In the genomic region with DNA sequence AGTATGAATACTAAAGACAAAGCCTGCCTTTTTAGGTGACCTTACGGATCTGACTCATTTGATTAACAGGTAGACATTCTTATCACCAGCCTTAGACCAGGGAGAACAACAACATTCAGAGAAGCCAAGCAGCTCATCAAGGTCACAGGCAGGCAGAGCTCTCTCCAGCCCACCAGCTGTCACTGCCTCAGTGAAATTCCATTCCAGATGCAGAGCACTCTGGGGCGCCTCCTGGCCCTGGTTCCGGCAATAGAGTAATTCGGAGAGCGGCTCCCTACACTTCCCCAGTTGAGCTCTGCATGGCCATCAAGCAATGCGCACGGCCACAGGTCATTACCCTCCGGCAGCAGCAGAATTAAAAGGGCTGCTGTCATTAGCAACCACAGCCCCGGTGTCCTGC, we compare ENCODE assay signal across 15 cellular contexts.
A peak's percentile ranks its signal among the peaks of the same experiment; 100 is the strongest.
DNase-seq lines count a peak whose midpoint lies in the region; ATAC-seq lines count a peak whose summit lies in the region.
"Had no signal": no experiment of that assay in that cellular context is flagged by ENCODE, and none has a peak within 500 bp of the region (broad histone marks: within the 10 kb centered on the region; RNA-seq: fewer than 3 reads in every experiment).

No MANE protein-coding gene starts in this region.

- H2BK120ac ChIP-seq in mesendoderm (ENCODE audit: low read depth, low read length): no peak overlapping the region

- H3K23ac ChIP-seq in mesendoderm (ENCODE audit: low read length): no peak overlapping the region

- intact Hi-C loops in posterior vena cava (cut with DNase I): no loop called here

- no peaks in the 10 kb centered on the region for H3K79me2 ChIP-seq in mesendoderm (ENCODE audit: control insufficient read depth, insufficient read depth, low read length)

- no peak overlapping the region for H3K56ac ChIP-seq in mesendoderm (ENCODE audit: low read length)

- H2BK15ac ChIP-seq in mesendoderm (replicated peaks; ENCODE audit: low read depth): no peak overlapping the region

- H3K36me3 ChIP-seq in mesendoderm (ENCODE audit: control insufficient read depth, insufficient read depth, low read length): no peaks in the 10 kb centered on the region

- ATAC-seq in HG02840 (IDR thresholded peaks at IDR 0.05; ENCODE audit: low FRiP score, unreplicated experiment): no peak
- ATAC-seq: CD8-positive, alpha-beta T cell; HCT116; K562 had no signal

- H3K4me2 ChIP-seq in mesendoderm (ENCODE audit: low read length): no peak overlapping the region

- WGBS in mesendoderm (ENCODE audit: extremely low coverage, insufficient coverage, low lambda C conversion rate): no CpG with 5 or more reads among the region's 9 CpGs

- no peak overlapping the region for H3K4me3 ChIP-seq in mesendoderm (ENCODE audit: low read length)
- H3K4me3 ChIP-seq: GM23248, K562 had no signal

- no peaks in the 10 kb centered on the region for H3K79me1 ChIP-seq in mesendoderm (ENCODE audit: low read length)

- no peak overlapping the region for H4K5ac ChIP-seq in mesendoderm (ENCODE audit: low read length)

- H2BK5ac ChIP-seq in mesendoderm (ENCODE audit: low read length): no peak overlapping the region

- no peak overlapping the region for H2AK5ac ChIP-seq in mesendoderm (ENCODE audit: low read length)

- H3K18ac ChIP-seq in mesendoderm (ENCODE audit: low read length): no peak overlapping the region

- H3K4me1 ChIP-seq in mesendoderm (ENCODE audit: control insufficient read depth, low read depth, low read length): no peaks in the 10 kb centered on the region
- H3K4me1 ChIP-seq: Caco-2 had no signal

- no peak overlapping the region for H3K9ac ChIP-seq in mesendoderm (ENCODE audit: low read length)
- H3K9ac ChIP-seq: GM23248 had no signal

- H3K27me3 ChIP-seq in mesendoderm (ENCODE audit: insufficient read depth, low read length, poor library complexity): no peaks in the 10 kb centered on the region

- DNase-seq in ELF-1 (ENCODE audit: low read depth, low spot score): peak; percentile 60
- DNase-seq in mesendoderm: peak; percentile 5
- peak; percentile 60 for DNase-seq in posterior vena cava (ENCODE audit: low spot score)
- no peak for DNase-seq in effector CD8-positive, alpha-beta T cell (lab: John Stamatoyannopoulos, UW)
- no peak for DNase-seq in NCI-H524 treated with DMSO at 0.1 percent for 48 hours (lab: John Stamatoyannopoulos, UW)
- DNase-seq in NCI-H1436 treated with DMSO at 0.1 percent for 48 hours (lab: John Stamatoyannopoulos, UW): no peak
- DNase-seq: ACHN; Caco-2; CD8-positive, alpha-beta T cell; DND-41; GF-D8; GM23248 had no signal

- H4K8ac ChIP-seq in mesendoderm (ENCODE audit: low read depth, low read length): no peak overlapping the region

- H3K27ac ChIP-seq in mesendoderm (ENCODE audit: low read depth, low read length): no peak overlapping the region
- H3K27ac ChIP-seq: GM23248 had no signal

- H3K4ac ChIP-seq in mesendoderm (ENCODE audit: low read depth, low read length): no peak overlapping the region

Comparison
In these comparisons a context has a peak if more than half of its experiments do, and no peak if none do; other contexts are left out.
1. DNase-seq: peak in ELF-1 (single experiment), mesendoderm (single experiment) and posterior vena cava (single experiment); none in effector CD8-positive, alpha-beta T cell (single experiment), NCI-H524 treated with DMSO at 0.1 percent for 48 hours (single experiment) and NCI-H1436 treated with DMSO at 0.1 percent for 48 hours (single experiment).